Comparison of ENCODE assay signal across 1 cellular context in the genomic region with DNA sequence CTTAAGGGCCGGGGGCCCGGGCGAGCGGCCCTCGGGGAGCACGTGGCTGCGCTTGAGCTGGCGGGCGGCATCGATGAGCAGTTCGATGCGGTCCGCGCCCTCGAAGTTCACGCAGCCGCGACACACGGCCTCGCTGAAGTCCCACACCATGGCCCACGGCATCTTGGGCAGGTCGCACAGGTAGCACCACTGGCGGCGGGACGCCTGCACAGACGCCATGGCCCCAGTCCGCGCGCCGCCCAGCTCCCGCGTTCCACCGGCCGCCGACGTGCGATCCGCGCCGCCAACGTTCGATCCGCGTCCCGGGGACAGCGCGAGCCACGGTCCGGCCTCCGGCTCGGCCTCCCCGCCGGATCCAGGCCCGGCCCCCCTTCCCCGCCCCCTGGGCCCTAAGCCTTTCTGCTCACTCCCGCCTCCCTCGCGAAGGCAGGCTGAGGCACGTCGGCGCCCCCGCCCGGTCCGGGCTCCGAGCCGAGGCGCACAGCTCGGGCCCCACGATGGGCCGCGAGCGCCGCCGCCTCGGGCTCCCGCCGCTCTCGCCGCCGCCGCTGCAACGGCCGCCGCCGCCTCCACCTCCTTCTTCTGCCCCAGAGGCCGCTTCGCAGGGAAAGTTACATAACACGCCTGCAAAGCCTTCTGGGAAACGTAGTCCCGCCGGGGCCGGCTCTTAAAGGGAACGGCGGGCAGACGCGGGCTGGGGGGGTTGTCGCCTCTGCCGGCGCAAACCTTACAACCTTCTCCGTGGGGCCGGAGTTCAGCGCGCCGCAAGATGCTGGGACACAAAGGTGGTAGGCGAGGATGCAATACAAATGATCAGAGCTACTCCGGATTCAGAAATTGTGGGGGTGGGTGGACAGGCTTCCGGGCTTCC.
A peak's percentile ranks its signal among the peaks of the same experiment; 100 is the strongest.
TF ChIP-seq lines count a peak whose summit lies in the region.

A gene with protein sequence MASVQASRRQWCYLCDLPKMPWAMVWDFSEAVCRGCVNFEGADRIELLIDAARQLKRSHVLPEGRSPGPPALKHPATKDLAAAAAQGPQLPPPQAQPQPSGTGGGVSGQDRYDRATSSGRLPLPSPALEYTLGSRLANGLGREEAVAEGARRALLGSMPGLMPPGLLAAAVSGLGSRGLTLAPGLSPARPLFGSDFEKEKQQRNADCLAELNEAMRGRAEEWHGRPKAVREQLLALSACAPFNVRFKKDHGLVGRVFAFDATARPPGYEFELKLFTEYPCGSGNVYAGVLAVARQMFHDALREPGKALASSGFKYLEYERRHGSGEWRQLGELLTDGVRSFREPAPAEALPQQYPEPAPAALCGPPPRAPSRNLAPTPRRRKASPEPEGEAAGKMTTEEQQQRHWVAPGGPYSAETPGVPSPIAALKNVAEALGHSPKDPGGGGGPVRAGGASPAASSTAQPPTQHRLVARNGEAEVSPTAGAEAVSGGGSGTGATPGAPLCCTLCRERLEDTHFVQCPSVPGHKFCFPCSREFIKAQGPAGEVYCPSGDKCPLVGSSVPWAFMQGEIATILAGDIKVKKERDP (minus strand): TSS at position 586 of the 871 bp plus-strand sequence. CDS start 367 bp downstream, at position 219.

TF ChIP-seq in HepG2, 621 proteins besides CTCF, POLR2A, EP300 and RAD21 (continued from another document and continues in another):
- no peak for TF ChIP-seq ARNTL (CRISPR knock-in tag; IDR thresholded peaks at IDR 0.05)
- TF ChIP-seq, protein P1, sequence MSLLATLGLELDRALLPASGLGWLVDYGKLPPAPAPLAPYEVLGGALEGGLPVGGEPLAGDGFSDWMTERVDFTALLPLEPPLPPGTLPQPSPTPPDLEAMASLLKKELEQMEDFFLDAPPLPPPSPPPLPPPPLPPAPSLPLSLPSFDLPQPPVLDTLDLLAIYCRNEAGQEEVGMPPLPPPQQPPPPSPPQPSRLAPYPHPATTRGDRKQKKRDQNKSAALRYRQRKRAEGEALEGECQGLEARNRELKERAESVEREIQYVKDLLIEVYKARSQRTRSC (CRISPR knock-in tag; IDR thresholded peaks at IDR 0.05; ENCODE audit: low read depth), result no peak
- no peak for TF ChIP-seq HOXA7 (CRISPR knock-in tag; IDR thresholded peaks at IDR 0.05)
- no peak for TF ChIP-seq NCOA5 (CRISPR knock-in tag; IDR thresholded peaks at IDR 0.05)
- TF ChIP-seq, protein P2, sequence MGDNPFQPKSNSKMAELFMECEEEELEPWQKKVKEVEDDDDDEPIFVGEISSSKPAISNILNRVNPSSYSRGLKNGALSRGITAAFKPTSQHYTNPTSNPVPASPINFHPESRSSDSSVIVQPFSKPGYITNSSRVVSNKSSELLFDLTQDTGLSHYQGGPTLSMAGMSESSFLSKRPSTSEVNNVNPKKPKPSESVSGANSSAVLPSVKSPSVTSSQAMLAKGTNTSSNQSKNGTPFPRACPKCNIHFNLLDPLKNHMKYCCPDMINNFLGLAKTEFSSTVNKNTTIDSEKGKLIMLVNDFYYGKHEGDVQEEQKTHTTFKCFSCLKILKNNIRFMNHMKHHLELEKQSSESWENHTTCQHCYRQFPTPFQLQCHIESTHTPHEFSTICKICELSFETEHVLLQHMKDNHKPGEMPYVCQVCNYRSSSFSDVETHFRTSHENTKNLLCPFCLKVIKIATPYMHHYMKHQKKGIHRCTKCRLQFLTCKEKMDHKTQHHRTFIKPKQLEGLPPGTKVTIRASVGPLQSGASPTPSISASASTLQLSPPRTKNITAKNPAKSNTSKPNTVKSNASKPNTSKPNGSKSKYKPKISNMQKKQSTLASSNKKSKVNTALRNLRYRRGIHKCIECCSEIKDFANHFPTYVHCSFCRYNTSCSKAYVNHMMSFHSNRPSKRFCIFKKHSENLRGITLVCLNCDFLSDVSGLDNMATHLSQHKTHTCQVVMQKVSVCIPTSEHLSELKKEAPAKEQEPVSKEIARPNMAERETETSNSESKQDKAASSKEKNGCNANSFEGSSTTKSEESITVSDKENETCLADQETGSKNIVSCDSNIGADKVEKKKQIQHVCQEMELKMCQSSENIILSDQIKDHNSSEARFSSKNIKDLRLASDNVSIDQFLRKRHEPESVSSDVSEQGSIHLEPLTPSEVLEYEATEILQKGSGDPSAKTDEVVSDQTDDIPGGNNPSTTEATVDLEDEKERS (CRISPR knock-in tag; IDR thresholded peaks at IDR 0.05), result no peak
- no peak for TF ChIP-seq ZNF251 (CRISPR knock-in tag; IDR thresholded peaks at IDR 0.05)
- TF ChIP-seq JUNB (CRISPR knock-in tag; IDR thresholded peaks at IDR 0.05; ENCODE audit: borderline replicate concordance), result no peak
- TF ChIP-seq ZNF34 (CRISPR knock-in tag; IDR thresholded peaks at IDR 0.05; ENCODE audit: borderline replicate concordance), result no peak; the same call in 1 of the 2 replicates
- TF ChIP-seq PAX8 (CRISPR knock-in tag; IDR thresholded peaks at IDR 0.05; ENCODE audit: borderline replicate concordance), result no peak
- TF ChIP-seq, protein P3, sequence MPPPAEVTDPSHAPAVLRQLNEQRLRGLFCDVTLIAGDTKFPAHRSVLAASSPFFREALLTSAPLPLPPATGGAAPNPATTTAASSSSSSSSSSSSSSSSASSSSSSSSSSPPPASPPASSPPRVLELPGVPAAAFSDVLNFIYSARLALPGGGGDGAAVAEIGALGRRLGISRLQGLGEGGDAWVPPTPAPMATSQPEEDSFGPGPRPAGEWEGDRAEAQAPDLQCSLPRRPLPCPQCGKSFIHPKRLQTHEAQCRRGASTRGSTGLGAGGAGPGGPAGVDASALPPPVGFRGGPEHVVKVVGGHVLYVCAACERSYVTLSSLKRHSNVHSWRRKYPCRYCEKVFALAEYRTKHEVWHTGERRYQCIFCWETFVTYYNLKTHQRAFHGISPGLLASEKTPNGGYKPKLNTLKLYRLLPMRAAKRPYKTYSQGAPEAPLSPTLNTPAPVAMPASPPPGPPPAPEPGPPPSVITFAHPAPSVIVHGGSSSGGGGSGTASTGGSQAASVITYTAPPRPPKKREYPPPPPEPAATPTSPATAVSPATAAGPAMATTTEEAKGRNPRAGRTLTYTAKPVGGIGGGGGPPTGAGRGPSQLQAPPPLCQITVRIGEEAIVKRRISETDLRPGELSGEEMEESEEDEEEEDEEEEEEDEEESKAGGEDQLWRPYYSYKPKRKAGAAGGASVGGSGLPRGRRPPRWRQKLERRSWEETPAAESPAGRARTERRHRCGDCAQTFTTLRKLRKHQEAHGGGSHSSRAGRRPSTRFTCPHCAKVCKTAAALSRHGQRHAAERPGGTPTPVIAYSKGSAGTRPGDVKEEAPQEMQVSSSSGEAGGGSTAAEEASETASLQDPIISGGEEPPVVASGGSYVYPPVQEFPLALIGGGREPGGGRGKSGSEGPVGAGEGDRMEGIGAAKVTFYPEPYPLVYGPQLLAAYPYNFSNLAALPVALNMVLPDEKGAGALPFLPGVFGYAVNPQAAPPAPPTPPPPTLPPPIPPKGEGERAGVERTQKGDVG (CRISPR knock-in tag; IDR thresholded peaks at IDR 0.05; ENCODE audit: borderline replicate concordance), result no peak
- TF ChIP-seq, protein P4, sequence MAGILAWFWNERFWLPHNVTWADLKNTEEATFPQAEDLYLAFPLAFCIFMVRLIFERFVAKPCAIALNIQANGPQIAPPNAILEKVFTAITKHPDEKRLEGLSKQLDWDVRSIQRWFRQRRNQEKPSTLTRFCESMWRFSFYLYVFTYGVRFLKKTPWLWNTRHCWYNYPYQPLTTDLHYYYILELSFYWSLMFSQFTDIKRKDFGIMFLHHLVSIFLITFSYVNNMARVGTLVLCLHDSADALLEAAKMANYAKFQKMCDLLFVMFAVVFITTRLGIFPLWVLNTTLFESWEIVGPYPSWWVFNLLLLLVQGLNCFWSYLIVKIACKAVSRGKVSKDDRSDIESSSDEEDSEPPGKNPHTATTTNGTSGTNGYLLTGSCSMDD (CRISPR knock-in tag; IDR thresholded peaks at IDR 0.05), result no peak
- no peak for TF ChIP-seq KDM1A (CRISPR knock-in tag; IDR thresholded peaks at IDR 0.05)
- TF ChIP-seq ZNF296 (CRISPR knock-in tag; conservative IDR thresholded peaks at IDR 0.05), result no peak
- TF ChIP-seq MTA3 (CRISPR knock-in tag; IDR thresholded peaks at IDR 0.05), result no peak
- TF ChIP-seq PHF21A (CRISPR knock-in tag; IDR thresholded peaks at IDR 0.05), result no peak
- no peak for TF ChIP-seq ZKSCAN5 (CRISPR knock-in tag; IDR thresholded peaks at IDR 0.05)
- TF ChIP-seq NFIC (IDR thresholded peaks at IDR 0.05; ENCODE audit: low read length), result no peak
- TF ChIP-seq, protein P5, sequence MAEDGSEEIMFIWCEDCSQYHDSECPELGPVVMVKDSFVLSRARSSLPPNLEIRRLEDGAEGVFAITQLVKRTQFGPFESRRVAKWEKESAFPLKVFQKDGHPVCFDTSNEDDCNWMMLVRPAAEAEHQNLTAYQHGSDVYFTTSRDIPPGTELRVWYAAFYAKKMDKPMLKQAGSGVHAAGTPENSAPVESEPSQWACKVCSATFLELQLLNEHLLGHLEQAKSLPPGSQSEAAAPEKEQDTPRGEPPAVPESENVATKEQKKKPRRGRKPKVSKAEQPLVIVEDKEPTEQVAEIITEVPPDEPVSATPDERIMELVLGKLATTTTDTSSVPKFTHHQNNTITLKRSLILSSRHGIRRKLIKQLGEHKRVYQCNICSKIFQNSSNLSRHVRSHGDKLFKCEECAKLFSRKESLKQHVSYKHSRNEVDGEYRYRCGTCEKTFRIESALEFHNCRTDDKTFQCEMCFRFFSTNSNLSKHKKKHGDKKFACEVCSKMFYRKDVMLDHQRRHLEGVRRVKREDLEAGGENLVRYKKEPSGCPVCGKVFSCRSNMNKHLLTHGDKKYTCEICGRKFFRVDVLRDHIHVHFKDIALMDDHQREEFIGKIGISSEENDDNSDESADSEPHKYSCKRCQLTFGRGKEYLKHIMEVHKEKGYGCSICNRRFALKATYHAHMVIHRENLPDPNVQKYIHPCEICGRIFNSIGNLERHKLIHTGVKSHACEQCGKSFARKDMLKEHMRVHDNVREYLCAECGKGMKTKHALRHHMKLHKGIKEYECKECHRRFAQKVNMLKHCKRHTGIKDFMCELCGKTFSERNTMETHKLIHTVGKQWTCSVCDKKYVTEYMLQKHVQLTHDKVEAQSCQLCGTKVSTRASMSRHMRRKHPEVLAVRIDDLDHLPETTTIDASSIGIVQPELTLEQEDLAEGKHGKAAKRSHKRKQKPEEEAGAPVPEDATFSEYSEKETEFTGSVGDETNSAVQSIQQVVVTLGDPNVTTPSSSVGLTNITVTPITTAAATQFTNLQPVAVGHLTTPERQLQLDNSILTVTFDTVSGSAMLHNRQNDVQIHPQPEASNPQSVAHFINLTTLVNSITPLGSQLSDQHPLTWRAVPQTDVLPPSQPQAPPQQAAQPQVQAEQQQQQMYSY (CRISPR knock-in tag; IDR thresholded peaks at IDR 0.05), result peak; percentile 50; the same call in 1 of the 2 replicates
- no peak for TF ChIP-seq MAFF (IDR thresholded peaks at IDR 0.05; ENCODE audit: low read depth, low read length)
- no peak for TF ChIP-seq CBX1 (IDR thresholded peaks at IDR 0.05; ENCODE audit: low read depth)
- TF ChIP-seq ZNF367 (CRISPR knock-in tag; IDR thresholded peaks at IDR 0.05; ENCODE audit: borderline replicate concordance), result no peak
- TF ChIP-seq SALL2 (CRISPR knock-in tag; IDR thresholded peaks at IDR 0.05), result peak; percentile 23; the same call in 1 of the 2 replicates
- TF ChIP-seq MYC (CRISPR knock-in tag; IDR thresholded peaks at IDR 0.05; ENCODE audit: borderline replicate concordance), result peak; percentile 74; the same call in 1 of the 2 replicates
- TF ChIP-seq ZNF660 (CRISPR knock-in tag; IDR thresholded peaks at IDR 0.05; ENCODE audit: borderline replicate concordance, low read depth), result no peak
- TF ChIP-seq KMT2B (CRISPR knock-in tag; IDR thresholded peaks at IDR 0.05), result no peak
- TF ChIP-seq, protein P6, sequence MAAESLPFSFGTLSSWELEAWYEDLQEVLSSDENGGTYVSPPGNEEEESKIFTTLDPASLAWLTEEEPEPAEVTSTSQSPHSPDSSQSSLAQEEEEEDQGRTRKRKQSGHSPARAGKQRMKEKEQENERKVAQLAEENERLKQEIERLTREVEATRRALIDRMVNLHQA (CRISPR knock-in tag; IDR thresholded peaks at IDR 0.05), result no peak
- TF ChIP-seq JUND (CRISPR knock-in tag; IDR thresholded peaks at IDR 0.05), result no peak
- no peak for TF ChIP-seq ZNF20 (CRISPR knock-in tag; IDR thresholded peaks at IDR 0.05)
- TF ChIP-seq, protein P7, sequence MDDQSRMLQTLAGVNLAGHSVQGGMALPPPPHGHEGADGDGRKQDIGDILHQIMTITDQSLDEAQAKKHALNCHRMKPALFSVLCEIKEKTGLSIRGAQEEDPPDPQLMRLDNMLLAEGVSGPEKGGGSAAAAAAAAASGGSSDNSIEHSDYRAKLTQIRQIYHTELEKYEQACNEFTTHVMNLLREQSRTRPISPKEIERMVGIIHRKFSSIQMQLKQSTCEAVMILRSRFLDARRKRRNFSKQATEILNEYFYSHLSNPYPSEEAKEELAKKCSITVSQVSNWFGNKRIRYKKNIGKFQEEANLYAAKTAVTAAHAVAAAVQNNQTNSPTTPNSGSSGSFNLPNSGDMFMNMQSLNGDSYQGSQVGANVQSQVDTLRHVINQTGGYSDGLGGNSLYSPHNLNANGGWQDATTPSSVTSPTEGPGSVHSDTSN (CRISPR knock-in tag; IDR thresholded peaks at IDR 0.05; ENCODE audit: borderline replicate concordance), result no peak
- TF ChIP-seq, protein P8, sequence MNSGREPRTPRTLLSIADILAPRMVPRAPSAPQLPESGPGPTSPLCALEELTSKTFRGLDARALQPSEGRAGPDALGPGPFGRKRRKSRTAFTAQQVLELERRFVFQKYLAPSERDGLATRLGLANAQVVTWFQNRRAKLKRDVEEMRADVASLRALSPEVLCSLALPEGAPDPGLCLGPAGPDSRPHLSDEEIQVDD (CRISPR knock-in tag; IDR thresholded peaks at IDR 0.05; ENCODE audit: borderline replicate concordance), result 0 out of 2 replicates have a peak, but pooled peaks have one; percentile 52
- TF ChIP-seq HNRNPLL (IDR thresholded peaks at IDR 0.05; ENCODE audit: low read depth, low read length, poor library complexity, severe bottlenecking), result no peak
- TF ChIP-seq SMAD3 (CRISPR knock-in tag; IDR thresholded peaks at IDR 0.05), result no peak
- TF ChIP-seq SOX13 (IDR thresholded peaks at IDR 0.05), result no peak
- peak in 1 of 2 experiments; percentile 9; a peak in 1 of 4 replicates for TF ChIP-seq SOX13 (CRISPR knock-in tag; conservative IDR thresholded peaks at IDR 0.05 in 1 of 2, IDR thresholded peaks at IDR 0.05 in 1 of 2)
- TF ChIP-seq PLRG1 (conservative IDR thresholded peaks at IDR 0.05), result no peak
- TF ChIP-seq ZNF282 (IDR thresholded peaks at IDR 0.05; ENCODE audit: partially characterized antibody), result no peak
